In the genomic region with DNA sequence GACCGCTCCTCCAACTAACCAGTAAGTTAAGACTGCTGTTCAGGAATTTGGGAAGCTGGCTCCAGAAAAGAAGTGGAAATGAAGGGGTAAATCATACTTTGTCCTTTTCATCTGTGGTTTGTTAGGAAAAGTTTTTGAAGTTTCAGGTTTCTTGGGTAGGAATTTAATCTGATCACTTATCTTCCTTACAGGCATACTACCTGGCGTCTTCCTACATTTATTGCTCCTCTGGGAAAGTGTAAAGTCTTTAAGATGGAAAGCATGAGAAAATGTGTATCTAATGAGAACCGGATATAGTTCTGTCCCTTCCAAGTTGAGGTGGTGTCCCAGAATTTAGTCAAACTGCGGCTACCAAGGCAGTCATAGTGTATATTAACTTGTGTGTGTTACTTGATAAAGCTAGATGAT, we compare ENCODE assay signal across 9 cellular contexts. TPM values are rescaled to one million over a fixed set of nuclear protein-coding genes. Genes with fewer than 3 reads are reported as not detected.
A peak's percentile ranks its signal among the peaks of the same experiment; 100 is the strongest.
DNase-seq lines count a peak whose midpoint lies in the region; ATAC-seq and TF ChIP-seq lines count a peak whose summit lies in the region.
"Had no signal": no experiment of that assay in that cellular context is flagged by ENCODE, and none has a peak within 500 bp of the region (broad histone marks: within the 10 kb centered on the region; RNA-seq: fewer than 3 reads in every experiment).

No MANE protein-coding gene starts in this region.

- H3K9me3 ChIP-seq in iPS-15b (ENCODE audit: control insufficient read depth, insufficient read depth, low read length): no peaks in the 10 kb centered on the region

- DNase-seq in HFFc6: no peak
- no peak for DNase-seq in activated T-helper 1 cell treated with anti-CD3 and anti-CD28 coated beads, Interleukin-12 subunit alpha, Interleukin-12 subunit beta, Interleukin-2, Interleukin-4 antibody, amounts not matched to agents 30 ng/mL and 10 ng/mL and 1 ng/mL, durations not matched to agents 14 hours and 24 hours and 36 hours (ENCODE audit: low spot score)
- DNase-seq in D341Med (ENCODE audit: low spot score): no peak
- DNase-seq: NCI-H187 treated with DMSO at 0.1 percent for 48 hours had no signal

- H3K36me3 Mint-ChIP-seq in HFFc6 (ENCODE audit: low read depth): peaks cover 17% of the 10 kb centered on the region
- peaks cover 11% of the 10 kb centered on the region for H3K36me3 Mint-ChIP-seq in activated T-helper 1 cell treated with anti-CD3 and anti-CD28 coated beads, Interleukin-12 subunit alpha, Interleukin-12 subunit beta, Interleukin-2, Interleukin-4 antibody, amounts not matched to agents 30 ng/mL and 10 ng/mL and 1 ng/mL, durations not matched to agents 14 hours and 24 hours and 36 hours (ENCODE audit: low read depth)
- H3K36me3 Mint-ChIP-seq in stimulated activated memory B cell treated with anti-CD40 and anti-IgM and Interleukin-4, amounts not matched to agents 10 μg/mL and 1 μg/mL and 100 μg/mL, for 72 hours: no peaks in the 10 kb centered on the region

- H3K27me3 Mint-ChIP-seq in HFFc6 (ENCODE audit: insufficient read depth): peaks cover 3% of the 10 kb centered on the region
- peaks cover 6% of the 10 kb centered on the region for H3K27me3 Mint-ChIP-seq in activated T-helper 1 cell treated with anti-CD3 and anti-CD28 coated beads, Interleukin-12 subunit alpha, Interleukin-12 subunit beta, Interleukin-2, Interleukin-4 antibody, amounts not matched to agents 30 ng/mL and 10 ng/mL and 1 ng/mL, durations not matched to agents 14 hours and 24 hours and 36 hours (ENCODE audit: insufficient read depth)
- no peaks in the 10 kb centered on the region for H3K27me3 Mint-ChIP-seq in stimulated activated memory B cell treated with anti-CD40 and anti-IgM and Interleukin-4, amounts not matched to agents 10 μg/mL and 1 μg/mL and 100 μg/mL, for 72 hours

- peaks cover 39% of the 10 kb centered on the region for H3K4me1 Mint-ChIP-seq in HFFc6 (ENCODE audit: low read depth)
- peaks cover 22% of the 10 kb centered on the region for H3K4me1 Mint-ChIP-seq in activated T-helper 1 cell treated with anti-CD3 and anti-CD28 coated beads, Interleukin-12 subunit alpha, Interleukin-12 subunit beta, Interleukin-2, Interleukin-4 antibody, amounts not matched to agents 30 ng/mL and 10 ng/mL and 1 ng/mL, durations not matched to agents 14 hours and 24 hours and 36 hours (ENCODE audit: low read depth)
- peaks cover 38% of the 10 kb centered on the region for H3K4me1 Mint-ChIP-seq in stimulated activated memory B cell treated with anti-CD40 and anti-IgM and Interleukin-4, amounts not matched to agents 10 μg/mL and 1 μg/mL and 100 μg/mL, for 72 hours

- peak overlapping the region; percentile 94 for H3K4me3 Mint-ChIP-seq in HFFc6
- H3K4me3 Mint-ChIP-seq in activated T-helper 1 cell treated with anti-CD3 and anti-CD28 coated beads, Interleukin-12 subunit alpha, Interleukin-12 subunit beta, Interleukin-2, Interleukin-4 antibody, amounts not matched to agents 30 ng/mL and 10 ng/mL and 1 ng/mL, durations not matched to agents 14 hours and 24 hours and 36 hours: peak overlapping the region; percentile 99
- H3K4me3 Mint-ChIP-seq in stimulated activated memory B cell treated with anti-CD40 and anti-IgM and Interleukin-4, amounts not matched to agents 10 μg/mL and 1 μg/mL and 100 μg/mL, for 72 hours: peak overlapping the region; percentile 99

- intact Hi-C loops in activated T-helper 1 cell treated with anti-CD3 and anti-CD28 coated beads, Interleukin-12 subunit alpha, Interleukin-12 subunit beta, Interleukin-2, Interleukin-4 antibody, amounts not matched to agents 30 ng/mL and 10 ng/mL and 1 ng/mL, durations not matched to agents 14 hours and 24 hours and 36 hours (cut with micrococcal nuclease): loop anchor here (1.0 to 5.0 kb wide), 7 partner anchors 13 to 873 kb away; no protein-coding TSS in a partner anchor

- H3K9me3 Mint-ChIP-seq in HFFc6: no peaks in the 10 kb centered on the region
- no peaks in the 10 kb centered on the region for H3K9me3 Mint-ChIP-seq in activated T-helper 1 cell treated with anti-CD3 and anti-CD28 coated beads, Interleukin-12 subunit alpha, Interleukin-12 subunit beta, Interleukin-2, Interleukin-4 antibody, amounts not matched to agents 30 ng/mL and 10 ng/mL and 1 ng/mL, durations not matched to agents 14 hours and 24 hours and 36 hours
- no peaks in the 10 kb centered on the region for H3K9me3 Mint-ChIP-seq in stimulated activated memory B cell treated with anti-CD40 and anti-IgM and Interleukin-4, amounts not matched to agents 10 μg/mL and 1 μg/mL and 100 μg/mL, for 72 hours

- peaks cover 25% of the 10 kb centered on the region for H3K27me3 ChIP-seq in iPS-15b (ENCODE audit: control insufficient read depth, insufficient read depth, low read length)

- peak overlapping the region; percentile 99 for H3K27ac Mint-ChIP-seq in HFFc6
- H3K27ac Mint-ChIP-seq in activated T-helper 1 cell treated with anti-CD3 and anti-CD28 coated beads, Interleukin-12 subunit alpha, Interleukin-12 subunit beta, Interleukin-2, Interleukin-4 antibody, amounts not matched to agents 30 ng/mL and 10 ng/mL and 1 ng/mL, durations not matched to agents 14 hours and 24 hours and 36 hours: peak overlapping the region; percentile 85
- peak overlapping the region; percentile 92 for H3K27ac Mint-ChIP-seq in stimulated activated memory B cell treated with anti-CD40 and anti-IgM and Interleukin-4, amounts not matched to agents 10 μg/mL and 1 μg/mL and 100 μg/mL, for 72 hours

- no peak for TF ChIP-seq CTCF in HFFc6 (IDR thresholded peaks at IDR 0.05)

- H3K4me3 ChIP-seq in iPS-15b (ENCODE audit: low read depth, low read length): peak overlapping the region; percentile 99

- peak overlapping the region; percentile 76 for H3K9ac ChIP-seq in iPS-15b (ENCODE audit: low read depth, low read length)

- H3K36me3 ChIP-seq in iPS-15b (ENCODE audit: control insufficient read depth, insufficient read depth, low read length): no peaks in the 10 kb centered on the region

- peaks cover 6% of the 10 kb centered on the region for H3K4me1 ChIP-seq in iPS-15b (ENCODE audit: control insufficient read depth, insufficient read depth, low read length)

- ATAC-seq in stimulated activated memory B cell treated with anti-CD40 and anti-IgM and Interleukin-4, amounts not matched to agents 10 μg/mL and 1 μg/mL and 100 μg/mL, for 72 hours: no peak
- ATAC-seq in HG03469 (IDR thresholded peaks at IDR 0.05; ENCODE audit: unreplicated experiment): no peak
- ATAC-seq in GM18519 (IDR thresholded peaks at IDR 0.05; ENCODE audit: low FRiP score, unreplicated experiment): no peak
- no peak for ATAC-seq in GM21528 (IDR thresholded peaks at IDR 0.05; ENCODE audit: low FRiP score, unreplicated experiment)

RNA-seq across cellular contexts. Expression of a gene that starts 1.3 kb away (rescaled TPM):
- 10 to 100 TPM; 61.6 to 89.8 (median 64.9) TPM for total RNA-seq in HFFc6 (2021; fragmentation: NEBNext Ultra II Directional; extraction: Animal tissue kit (Norgen Biotek cat#: 25700))
- total RNA-seq in activated T-helper 1 cell treated with anti-CD3 and anti-CD28 coated beads, Interleukin-12 subunit alpha, Interleukin-12 subunit beta, Interleukin-2, Interleukin-4 antibody, amounts not matched to agents 30 ng/mL and 10 ng/mL and 1 ng/mL, durations not matched to agents 14 hours and 24 hours and 36 hours: 20.7 and 21.3 TPM in 2 replicates
